1 cellular context compared by ENCODE assay signal in the genomic region with DNA sequence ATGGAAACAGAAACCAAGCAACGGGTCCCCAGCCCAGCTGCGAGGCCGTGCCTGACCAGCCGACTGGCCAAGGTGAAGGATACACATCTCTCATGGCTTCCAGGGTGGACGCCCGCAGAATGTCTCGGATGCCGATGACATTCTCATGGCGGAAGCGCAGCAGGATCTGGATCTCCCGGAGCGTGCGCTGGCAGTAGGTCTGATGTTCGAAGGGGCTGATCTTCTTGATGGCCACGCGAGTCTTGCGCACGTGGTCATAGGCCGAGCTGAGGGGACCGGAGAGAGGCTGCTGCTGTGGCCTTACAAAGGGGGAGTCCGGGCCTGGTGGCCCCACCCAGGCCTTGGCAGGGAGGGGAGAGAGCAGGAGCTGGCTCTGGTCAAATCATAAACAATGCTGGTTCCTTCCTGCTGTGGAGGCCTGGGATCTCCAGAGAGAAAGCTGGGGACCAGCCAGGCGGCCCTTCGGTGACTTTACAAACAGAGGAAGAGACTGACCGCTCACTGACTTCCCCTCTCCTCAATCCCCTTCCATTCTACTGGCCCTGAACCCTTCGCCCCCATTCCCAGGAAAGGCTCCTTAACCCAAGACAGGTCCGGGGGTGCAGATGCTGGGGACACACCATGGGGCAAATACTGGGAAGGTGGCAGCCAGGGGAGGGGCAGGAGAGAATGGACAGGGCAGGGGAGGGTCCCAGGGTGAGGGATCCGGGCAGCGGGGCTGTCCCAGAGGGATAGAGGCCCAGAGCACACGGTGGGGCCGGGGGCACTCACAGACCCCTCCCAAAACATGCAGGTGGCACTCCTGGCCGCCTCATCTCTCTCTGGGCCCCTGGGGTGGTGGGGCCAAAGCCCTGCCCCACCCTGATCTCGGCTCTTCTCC.
A peak's percentile ranks its signal among the peaks of the same experiment; 100 is the strongest.
TF ChIP-seq lines count a peak whose summit lies in the region.

No MANE protein-coding gene starts in this region.

TF ChIP-seq in HepG2, 621 proteins besides CTCF, POLR2A, EP300 and RAD21 (continued from another document and continues in another):
- TF ChIP-seq, protein P1, sequence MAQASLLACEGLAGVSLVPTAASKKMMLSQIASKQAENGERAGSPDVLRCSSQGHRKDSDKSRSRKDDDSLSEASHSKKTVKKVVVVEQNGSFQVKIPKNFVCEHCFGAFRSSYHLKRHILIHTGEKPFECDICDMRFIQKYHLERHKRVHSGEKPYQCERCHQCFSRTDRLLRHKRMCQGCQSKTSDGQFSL (CRISPR knock-in tag; IDR thresholded peaks at IDR 0.05) = no peak
- no peak for TF ChIP-seq ZNF678 (CRISPR knock-in tag; IDR thresholded peaks at IDR 0.05)
- TF ChIP-seq ZNF274 (CRISPR knock-in tag; IDR thresholded peaks at IDR 0.05) = 0 out of 2 replicates have a peak, but pooled peaks have one; percentile 11
- no peak for TF ChIP-seq THAP11 (CRISPR knock-in tag; IDR thresholded peaks at IDR 0.05)
- TF ChIP-seq, protein P2, sequence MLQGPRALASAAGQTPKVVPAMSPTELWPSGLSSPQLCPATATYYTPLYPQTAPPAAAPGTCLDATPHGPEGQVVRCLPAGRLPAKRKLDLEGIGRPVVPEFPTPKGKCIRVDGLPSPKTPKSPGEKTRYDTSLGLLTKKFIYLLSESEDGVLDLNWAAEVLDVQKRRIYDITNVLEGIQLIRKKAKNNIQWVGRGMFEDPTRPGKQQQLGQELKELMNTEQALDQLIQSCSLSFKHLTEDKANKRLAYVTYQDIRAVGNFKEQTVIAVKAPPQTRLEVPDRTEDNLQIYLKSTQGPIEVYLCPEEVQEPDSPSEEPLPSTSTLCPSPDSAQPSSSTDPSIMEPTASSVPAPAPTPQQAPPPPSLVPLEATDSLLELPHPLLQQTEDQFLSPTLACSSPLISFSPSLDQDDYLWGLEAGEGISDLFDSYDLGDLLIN (CRISPR knock-in tag; IDR thresholded peaks at IDR 0.05; ENCODE audit: borderline replicate concordance) = no peak
- TF ChIP-seq, protein P3, sequence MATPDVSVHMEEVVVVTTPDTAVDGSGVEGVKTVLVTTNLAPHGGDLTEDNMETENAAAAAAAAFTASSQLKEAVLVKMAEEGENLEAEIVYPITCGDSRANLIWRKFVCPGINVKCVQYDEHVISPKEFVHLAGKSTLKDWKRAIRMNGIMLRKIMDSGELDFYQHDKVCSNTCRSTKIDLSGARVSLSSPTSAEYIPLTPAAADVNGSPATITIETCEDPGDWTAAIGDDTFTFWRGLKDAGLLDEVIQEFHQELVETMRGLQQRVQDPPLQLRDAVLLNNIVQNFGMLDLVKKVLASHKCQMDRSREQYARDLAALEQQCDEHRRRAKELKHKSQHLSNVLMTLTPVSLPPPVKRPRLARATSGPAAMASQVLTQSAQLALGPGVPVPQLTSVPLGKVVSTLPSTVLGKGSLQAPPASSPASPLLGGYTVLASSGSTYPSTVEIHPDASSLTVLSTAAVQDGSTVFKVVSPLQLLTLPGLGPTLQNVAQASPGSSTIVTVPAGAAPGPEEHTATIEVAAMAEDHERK (CRISPR knock-in tag; IDR thresholded peaks at IDR 0.05; ENCODE audit: low read depth) = no peak
- no peak for TF ChIP-seq ETV5 (CRISPR knock-in tag; IDR thresholded peaks at IDR 0.05; ENCODE audit: borderline replicate concordance)
- TF ChIP-seq SIN3B (IDR thresholded peaks at IDR 0.05; ENCODE audit: low read length) = no peak
- TF ChIP-seq ZNF607 (CRISPR knock-in tag; IDR thresholded peaks at IDR 0.05; ENCODE audit: borderline replicate concordance) = 0 out of 2 replicates have a peak, but pooled peaks have one; percentile 48
- TF ChIP-seq TCF12 (IDR thresholded peaks at IDR 0.05) = no peak
- TF ChIP-seq TCF12 (CRISPR knock-in tag; IDR thresholded peaks at IDR 0.05) = no peak
- TF ChIP-seq RELA (CRISPR knock-in tag; IDR thresholded peaks at IDR 0.05) = no peak
- no peak for TF ChIP-seq ZNF720 (CRISPR knock-in tag; IDR thresholded peaks at IDR 0.05)
- TF ChIP-seq CAMTA2 (CRISPR knock-in tag; IDR thresholded peaks at IDR 0.05; ENCODE audit: borderline replicate concordance) = no peak
- no peak for TF ChIP-seq HNRNPH1 (optimal IDR thresholded peaks at IDR 0.05; ENCODE audit: low read depth, low read length)
- no peak for TF ChIP-seq RBM22 (optimal IDR thresholded peaks at IDR 0.05; ENCODE audit: low read length)
- TF ChIP-seq KDM5A (IDR thresholded peaks at IDR 0.05; ENCODE audit: borderline replicate concordance, low read length) = no peak
- TF ChIP-seq, protein P4, sequence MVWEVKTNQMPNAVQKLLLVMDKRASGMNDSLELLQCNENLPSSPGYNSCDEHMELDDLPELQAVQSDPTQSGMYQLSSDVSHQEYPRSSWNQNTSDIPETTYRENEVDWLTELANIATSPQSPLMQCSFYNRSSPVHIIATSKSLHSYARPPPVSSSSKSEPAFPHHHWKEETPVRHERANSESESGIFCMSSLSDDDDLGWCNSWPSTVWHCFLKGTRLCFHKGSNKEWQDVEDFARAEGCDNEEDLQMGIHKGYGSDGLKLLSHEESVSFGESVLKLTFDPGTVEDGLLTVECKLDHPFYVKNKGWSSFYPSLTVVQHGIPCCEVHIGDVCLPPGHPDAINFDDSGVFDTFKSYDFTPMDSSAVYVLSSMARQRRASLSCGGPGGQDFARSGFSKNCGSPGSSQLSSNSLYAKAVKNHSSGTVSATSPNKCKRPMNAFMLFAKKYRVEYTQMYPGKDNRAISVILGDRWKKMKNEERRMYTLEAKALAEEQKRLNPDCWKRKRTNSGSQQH (CRISPR knock-in tag; IDR thresholded peaks at IDR 0.05; ENCODE audit: low read depth) = no peak
- TF ChIP-seq, protein P5, sequence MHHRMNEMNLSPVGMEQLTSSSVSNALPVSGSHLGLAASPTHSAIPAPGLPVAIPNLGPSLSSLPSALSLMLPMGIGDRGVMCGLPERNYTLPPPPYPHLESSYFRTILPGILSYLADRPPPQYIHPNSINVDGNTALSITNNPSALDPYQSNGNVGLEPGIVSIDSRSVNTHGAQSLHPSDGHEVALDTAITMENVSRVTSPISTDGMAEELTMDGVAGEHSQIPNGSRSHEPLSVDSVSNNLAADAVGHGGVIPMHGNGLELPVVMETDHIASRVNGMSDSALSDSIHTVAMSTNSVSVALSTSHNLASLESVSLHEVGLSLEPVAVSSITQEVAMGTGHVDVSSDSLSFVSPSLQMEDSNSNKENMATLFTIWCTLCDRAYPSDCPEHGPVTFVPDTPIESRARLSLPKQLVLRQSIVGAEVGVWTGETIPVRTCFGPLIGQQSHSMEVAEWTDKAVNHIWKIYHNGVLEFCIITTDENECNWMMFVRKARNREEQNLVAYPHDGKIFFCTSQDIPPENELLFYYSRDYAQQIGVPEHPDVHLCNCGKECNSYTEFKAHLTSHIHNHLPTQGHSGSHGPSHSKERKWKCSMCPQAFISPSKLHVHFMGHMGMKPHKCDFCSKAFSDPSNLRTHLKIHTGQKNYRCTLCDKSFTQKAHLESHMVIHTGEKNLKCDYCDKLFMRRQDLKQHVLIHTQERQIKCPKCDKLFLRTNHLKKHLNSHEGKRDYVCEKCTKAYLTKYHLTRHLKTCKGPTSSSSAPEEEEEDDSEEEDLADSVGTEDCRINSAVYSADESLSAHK (CRISPR knock-in tag; IDR thresholded peaks at IDR 0.05; ENCODE audit: borderline replicate concordance) = no peak
- no peak for TF ChIP-seq HNRNPUL1 (IDR thresholded peaks at IDR 0.05; ENCODE audit: low read depth, low read length)
- TF ChIP-seq KDM5B (CRISPR knock-in tag; IDR thresholded peaks at IDR 0.05; ENCODE audit: borderline replicate concordance) = no peak
- TF ChIP-seq, protein P6, sequence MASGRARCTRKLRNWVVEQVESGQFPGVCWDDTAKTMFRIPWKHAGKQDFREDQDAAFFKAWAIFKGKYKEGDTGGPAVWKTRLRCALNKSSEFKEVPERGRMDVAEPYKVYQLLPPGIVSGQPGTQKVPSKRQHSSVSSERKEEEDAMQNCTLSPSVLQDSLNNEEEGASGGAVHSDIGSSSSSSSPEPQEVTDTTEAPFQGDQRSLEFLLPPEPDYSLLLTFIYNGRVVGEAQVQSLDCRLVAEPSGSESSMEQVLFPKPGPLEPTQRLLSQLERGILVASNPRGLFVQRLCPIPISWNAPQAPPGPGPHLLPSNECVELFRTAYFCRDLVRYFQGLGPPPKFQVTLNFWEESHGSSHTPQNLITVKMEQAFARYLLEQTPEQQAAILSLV (CRISPR knock-in tag; IDR thresholded peaks at IDR 0.05; ENCODE audit: borderline replicate concordance) = no peak
- no peak for TF ChIP-seq NFYB (CRISPR knock-in tag; IDR thresholded peaks at IDR 0.05)
- TF ChIP-seq TSC22D2 (CRISPR knock-in tag; IDR thresholded peaks at IDR 0.05; ENCODE audit: borderline replicate concordance) = no peak
- no peak for TF ChIP-seq ZNF724P (CRISPR knock-in tag; IDR thresholded peaks at IDR 0.05; ENCODE audit: borderline replicate concordance)
- no peak for TF ChIP-seq RFX1 (IDR thresholded peaks at IDR 0.05)
- no peak for TF ChIP-seq ZNF24 (IDR thresholded peaks at IDR 0.05)
- no peak; the same call in 1 of the 2 replicates for TF ChIP-seq ZNF598 (CRISPR knock-in tag; IDR thresholded peaks at IDR 0.05; ENCODE audit: borderline replicate concordance)
- TF ChIP-seq ZBTB3 (CRISPR knock-in tag; IDR thresholded peaks at IDR 0.05; ENCODE audit: borderline replicate concordance, low read depth) = no peak
- TF ChIP-seq SMAD1 (CRISPR knock-in tag; IDR thresholded peaks at IDR 0.05; ENCODE audit: borderline replicate concordance, low read depth) = no peak
- no peak for TF ChIP-seq ZNF557 (CRISPR knock-in tag; IDR thresholded peaks at IDR 0.05)
- TF ChIP-seq, protein P7, sequence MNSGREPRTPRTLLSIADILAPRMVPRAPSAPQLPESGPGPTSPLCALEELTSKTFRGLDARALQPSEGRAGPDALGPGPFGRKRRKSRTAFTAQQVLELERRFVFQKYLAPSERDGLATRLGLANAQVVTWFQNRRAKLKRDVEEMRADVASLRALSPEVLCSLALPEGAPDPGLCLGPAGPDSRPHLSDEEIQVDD (CRISPR knock-in tag; IDR thresholded peaks at IDR 0.05; ENCODE audit: borderline replicate concordance) = no peak
- TF ChIP-seq SIX1 (CRISPR knock-in tag; IDR thresholded peaks at IDR 0.05; ENCODE audit: borderline replicate concordance) = no peak
- TF ChIP-seq ZNF251 (CRISPR knock-in tag; IDR thresholded peaks at IDR 0.05) = no peak
- TF ChIP-seq ZNF543 (CRISPR knock-in tag; IDR thresholded peaks at IDR 0.05) = no peak
- TF ChIP-seq AKAP8 (CRISPR knock-in tag; IDR thresholded peaks at IDR 0.05) = no peak
- TF ChIP-seq ZNF615 (CRISPR knock-in tag; IDR thresholded peaks at IDR 0.05; ENCODE audit: borderline replicate concordance) = no peak
- TF ChIP-seq CENPT (CRISPR knock-in tag; IDR thresholded peaks at IDR 0.05; ENCODE audit: low read depth) = no peak
- no peak for TF ChIP-seq RFX3 (CRISPR knock-in tag; IDR thresholded peaks at IDR 0.05)
- TF ChIP-seq, protein P8, sequence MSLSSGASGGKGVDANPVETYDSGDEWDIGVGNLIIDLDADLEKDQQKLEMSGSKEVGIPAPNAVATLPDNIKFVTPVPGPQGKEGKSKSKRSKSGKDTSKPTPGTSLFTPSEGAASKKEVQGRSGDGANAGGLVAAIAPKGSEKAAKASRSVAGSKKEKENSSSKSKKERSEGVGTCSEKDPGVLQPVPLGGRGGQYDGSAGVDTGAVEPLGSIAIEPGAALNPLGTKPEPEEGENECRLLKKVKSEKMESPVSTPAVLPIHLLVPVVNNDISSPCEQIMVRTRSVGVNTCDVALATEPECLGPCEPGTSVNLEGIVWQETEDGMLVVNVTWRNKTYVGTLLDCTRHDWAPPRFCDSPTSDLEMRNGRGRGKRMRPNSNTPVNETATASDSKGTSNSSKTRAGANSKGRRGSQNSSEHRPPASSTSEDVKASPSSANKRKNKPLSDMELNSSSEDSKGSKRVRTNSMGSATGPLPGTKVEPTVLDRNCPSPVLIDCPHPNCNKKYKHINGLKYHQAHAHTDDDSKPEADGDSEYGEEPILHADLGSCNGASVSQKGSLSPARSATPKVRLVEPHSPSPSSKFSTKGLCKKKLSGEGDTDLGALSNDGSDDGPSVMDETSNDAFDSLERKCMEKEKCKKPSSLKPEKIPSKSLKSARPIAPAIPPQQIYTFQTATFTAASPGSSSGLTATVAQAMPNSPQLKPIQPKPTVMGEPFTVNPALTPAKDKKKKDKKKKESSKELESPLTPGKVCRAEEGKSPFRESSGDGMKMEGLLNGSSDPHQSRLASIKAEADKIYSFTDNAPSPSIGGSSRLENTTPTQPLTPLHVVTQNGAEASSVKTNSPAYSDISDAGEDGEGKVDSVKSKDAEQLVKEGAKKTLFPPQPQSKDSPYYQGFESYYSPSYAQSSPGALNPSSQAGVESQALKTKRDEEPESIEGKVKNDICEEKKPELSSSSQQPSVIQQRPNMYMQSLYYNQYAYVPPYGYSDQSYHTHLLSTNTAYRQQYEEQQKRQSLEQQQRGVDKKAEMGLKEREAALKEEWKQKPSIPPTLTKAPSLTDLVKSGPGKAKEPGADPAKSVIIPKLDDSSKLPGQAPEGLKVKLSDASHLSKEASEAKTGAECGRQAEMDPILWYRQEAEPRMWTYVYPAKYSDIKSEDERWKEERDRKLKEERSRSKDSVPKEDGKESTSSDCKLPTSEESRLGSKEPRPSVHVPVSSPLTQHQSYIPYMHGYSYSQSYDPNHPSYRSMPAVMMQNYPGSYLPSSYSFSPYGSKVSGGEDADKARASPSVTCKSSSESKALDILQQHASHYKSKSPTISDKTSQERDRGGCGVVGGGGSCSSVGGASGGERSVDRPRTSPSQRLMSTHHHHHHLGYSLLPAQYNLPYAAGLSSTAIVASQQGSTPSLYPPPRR (CRISPR knock-in tag; IDR thresholded peaks at IDR 0.05; ENCODE audit: borderline replicate concordance) = no peak
- no peak for TF ChIP-seq ZNF451 (CRISPR knock-in tag; IDR thresholded peaks at IDR 0.05)
- no peak for TF ChIP-seq CEBPB (IDR thresholded peaks at IDR 0.05; ENCODE audit: borderline replicate concordance, low read depth, low read length)
- TF ChIP-seq, protein P9, sequence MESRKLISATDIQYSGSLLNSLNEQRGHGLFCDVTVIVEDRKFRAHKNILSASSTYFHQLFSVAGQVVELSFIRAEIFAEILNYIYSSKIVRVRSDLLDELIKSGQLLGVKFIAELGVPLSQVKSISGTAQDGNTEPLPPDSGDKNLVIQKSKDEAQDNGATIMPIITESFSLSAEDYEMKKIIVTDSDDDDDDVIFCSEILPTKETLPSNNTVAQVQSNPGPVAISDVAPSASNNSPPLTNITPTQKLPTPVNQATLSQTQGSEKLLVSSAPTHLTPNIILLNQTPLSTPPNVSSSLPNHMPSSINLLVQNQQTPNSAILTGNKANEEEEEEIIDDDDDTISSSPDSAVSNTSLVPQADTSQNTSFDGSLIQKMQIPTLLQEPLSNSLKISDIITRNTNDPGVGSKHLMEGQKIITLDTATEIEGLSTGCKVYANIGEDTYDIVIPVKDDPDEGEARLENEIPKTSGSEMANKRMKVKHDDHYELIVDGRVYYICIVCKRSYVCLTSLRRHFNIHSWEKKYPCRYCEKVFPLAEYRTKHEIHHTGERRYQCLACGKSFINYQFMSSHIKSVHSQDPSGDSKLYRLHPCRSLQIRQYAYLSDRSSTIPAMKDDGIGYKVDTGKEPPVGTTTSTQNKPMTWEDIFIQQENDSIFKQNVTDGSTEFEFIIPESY (CRISPR knock-in tag; IDR thresholded peaks at IDR 0.05) = peak; percentile 20; the same call in 1 of the 2 replicates
- TF ChIP-seq, protein P10, sequence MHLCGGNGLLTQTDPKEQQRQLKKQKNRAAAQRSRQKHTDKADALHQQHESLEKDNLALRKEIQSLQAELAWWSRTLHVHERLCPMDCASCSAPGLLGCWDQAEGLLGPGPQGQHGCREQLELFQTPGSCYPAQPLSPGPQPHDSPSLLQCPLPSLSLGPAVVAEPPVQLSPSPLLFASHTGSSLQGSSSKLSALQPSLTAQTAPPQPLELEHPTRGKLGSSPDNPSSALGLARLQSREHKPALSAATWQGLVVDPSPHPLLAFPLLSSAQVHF (CRISPR knock-in tag; IDR thresholded peaks at IDR 0.05) = no peak
- 0 out of 2 replicates have a peak, but pooled peaks have one; percentile 30 for TF ChIP-seq TARDBP (CRISPR knock-in tag; IDR thresholded peaks at IDR 0.05)
